ENCODE assay signal across 21 cellular contexts in the genomic region with DNA sequence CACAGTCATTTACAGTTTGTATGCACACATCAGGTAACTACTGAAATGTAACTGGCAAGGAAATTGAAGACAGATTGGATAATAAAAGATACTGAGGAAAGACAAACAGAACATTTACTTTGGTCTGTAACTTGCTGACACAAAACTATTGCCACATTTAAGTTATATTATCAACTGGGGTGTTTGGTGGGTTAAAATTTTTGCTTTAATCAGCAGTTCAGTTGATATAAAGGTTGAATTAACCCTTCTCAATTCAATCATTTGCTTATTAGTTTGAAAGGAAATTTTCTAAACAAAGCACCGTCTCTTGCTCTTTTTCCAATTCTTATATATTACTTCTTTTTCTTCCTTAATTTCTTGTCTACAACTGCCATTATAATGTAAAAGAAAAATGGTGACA.
DNase-seq lines count a peak whose midpoint lies in the region; ATAC-seq, FAIRE-seq and TF ChIP-seq lines count a peak whose summit lies in the region.
"Had no signal": no experiment of that assay in that cellular context is flagged by ENCODE, and none has a peak within 500 bp of the region (broad histone marks: within the 10 kb centered on the region; RNA-seq: fewer than 3 reads in every experiment).

No MANE protein-coding gene starts in this region.

- intact Hi-C loops in K562 (cut with micrococcal nuclease) (no loop called here), ascending aorta (cut with DNase I) (no loop called here)

- H2AFZ ChIP-seq in K562 (ENCODE audit: low read depth, low read length), result no peak overlapping the region

- no peaks in the 10 kb centered on the region for H3K9me1 ChIP-seq in K562 (ENCODE audit: control insufficient read depth, insufficient read depth, low read length)

- ATAC-seq in A549 (no peak), K562 (no peak)
- ATAC-seq: CD8-positive, alpha-beta T cell had no signal

- TF ChIP-seq EP300 in A549 (IDR thresholded peaks at IDR 0.05), result no peak
- no peak for TF ChIP-seq EP300 in K562 (IDR thresholded peaks at IDR 0.05; ENCODE audit: low read length)

- 83% methylated on average over 1 of the region's 1 CpG for WGBS in A549 (ENCODE audit: missing lambda C conversion rate)
- 0% methylated on average over 1 of the region's 1 CpG for WGBS in K562 (ENCODE audit: insufficient coverage, low coverage, missing lambda C conversion rate)

- POLR2A ChIA-PET in A549 (lab: Yijun Ruan, JAX), result no interaction called here
- POLR2A ChIA-PET in K562 (lab: Yijun Ruan, JAX), result no interaction called here

- H3K9me3 ChIP-seq in A549, result no peaks in the 10 kb centered on the region
- H3K9me3 ChIP-seq in K562 (replicated peaks; ENCODE audit: control insufficient read depth, insufficient read depth, low read depth, low read length), result no peaks in the 10 kb centered on the region
- no peaks in the 10 kb centered on the region for H3K9me3 ChIP-seq in ascending aorta
- H3K9me3 ChIP-seq: BLaER1 treated with 17β-estradiol and CSF1 and Interleukin-3, amounts not matched to agents 10 nM and 100 nM; Caco-2 had no signal

- TF ChIP-seq RAD21 in A549 (conservative IDR thresholded peaks at IDR 0.05 in 1 of 2, IDR thresholded peaks at IDR 0.05 in 1 of 2), result no peak
- no peak for TF ChIP-seq RAD21 in K562 (CRISPR knock-in tag; conservative IDR thresholded peaks at IDR 0.05 in 1 of 2, IDR thresholded peaks at IDR 0.05 in 1 of 2)

- no peaks in the 10 kb centered on the region for H4K20me1 ChIP-seq in K562 (replicated peaks; ENCODE audit: control insufficient read depth, insufficient read depth, low read length)
- H4K20me1 ChIP-seq: BLaER1 treated with 17β-estradiol and CSF1 and Interleukin-3, amounts not matched to agents 10 nM and 100 nM had no signal

- H3K4me3 Mint-ChIP-seq in progenitor cell of endocrine pancreas (ENCODE audit: low read depth), result peak overlapping the region; percentile 8
- H3K4me3 Mint-ChIP-seq: B cell; CD4-positive, alpha-beta T cell; CD8-positive, alpha-beta T cell had no signal

- TF ChIP-seq POLR2A in A549 (IDR thresholded peaks at IDR 0.05; ENCODE audit: low read length), result no peak
- TF ChIP-seq POLR2A in K562 (conservative IDR thresholded peaks at IDR 0.05), result no peak

- H3K27me3 Mint-ChIP-seq in progenitor cell of endocrine pancreas, result peaks cover 10% of the 10 kb centered on the region

- DNase-seq in A549 (ENCODE audit: low read depth in 1 of 2, low spot score in 1 of 2) (no peak), K562 (ENCODE audit: extremely low read depth in 1 of 4, low spot score in 3 of 4) (no peak), progenitor cell of endocrine pancreas (ENCODE audit: low spot score, unreplicated experiment) (no peak), T-helper 2 cell (no peak), ascending aorta (ENCODE audit: low spot score in 2 of 2) (no peak)
- DNase-seq: 8988T; AML-193; Caco-2; Calu3; CD4-positive, alpha-beta T cell; CD8-positive, alpha-beta T cell; DMS79 treated with DMSO at 0.1 percent for 48 hours; GF-D8 had no signal

- H3K9me3 Mint-ChIP-seq in progenitor cell of endocrine pancreas (ENCODE audit: low read depth), result no peaks in the 10 kb centered on the region
- H3K9me3 Mint-ChIP-seq: CD4-positive, alpha-beta T cell; CD8-positive, alpha-beta T cell had no signal

- H3K36me3 ChIP-seq in K562 (ENCODE audit: control insufficient read depth, insufficient read depth, low read length), result no peaks in the 10 kb centered on the region
- H3K36me3 ChIP-seq in ascending aorta, result no peaks in the 10 kb centered on the region
- H3K36me3 ChIP-seq: BLaER1 treated with 17β-estradiol and CSF1 and Interleukin-3, amounts not matched to agents 10 nM and 100 nM had no signal

- BruUV-seq in K562 (replicated peaks; lab: Mats Ljungman, UMichigan), result no TSS peak

- H3K4me1 ChIP-seq in A549, result no peaks in the 10 kb centered on the region
- no peaks in the 10 kb centered on the region for H3K4me1 ChIP-seq in K562 (replicated peaks in 1 of 2; ENCODE audit: control insufficient read depth in 2 of 2, insufficient read depth in 2 of 2, low read length in 2 of 2)
- no peaks in the 10 kb centered on the region for H3K4me1 ChIP-seq in ascending aorta
- H3K4me1 ChIP-seq: BLaER1 treated with 17β-estradiol and CSF1 and Interleukin-3, amounts not matched to agents 10 nM and 100 nM; Caco-2 had no signal

- H3K27ac ChIP-seq in A549 (no peak overlapping the region), K562 (ENCODE audit: extremely low read depth, low read depth, low read length) (no peak overlapping the region), ascending aorta (no peak overlapping the region)
- H3K27ac ChIP-seq: BLaER1 treated with 17β-estradiol and CSF1 and Interleukin-3, amounts not matched to agents 10 nM and 100 nM; C4-2B had no signal

- H3K27ac Mint-ChIP-seq in progenitor cell of endocrine pancreas, result no peak overlapping the region
- H3K27ac Mint-ChIP-seq: B cell; CD4-positive, alpha-beta T cell; CD8-positive, alpha-beta T cell had no signal

- no peak for TF ChIP-seq CTCF in A549 (IDR thresholded peaks at IDR 0.05)
- TF ChIP-seq CTCF in K562 (IDR thresholded peaks at IDR 0.05 in 2 of 3, conservative IDR thresholded peaks at IDR 0.05 in 1 of 3; ENCODE audit: insufficient read depth in 2 of 3, low read depth in 1 of 3, low read length in 3 of 3), result no peak
- TF ChIP-seq CTCF in progenitor cell of endocrine pancreas (IDR thresholded peaks at IDR 0.05; ENCODE audit: unreplicated experiment), result no peak
- TF ChIP-seq CTCF in ascending aorta (IDR thresholded peaks at IDR 0.05), result no peak

- in situ Hi-C loops in K562 (cut with MboI), result no loop called here

- peaks cover 16% of the 10 kb centered on the region for H3K4me1 Mint-ChIP-seq in progenitor cell of endocrine pancreas (ENCODE audit: low read depth)
- H3K4me1 Mint-ChIP-seq: B cell had no signal

- CTCF ChIA-PET in A549 (lab: Yijun Ruan, JAX) (no interaction called here), K562 (lab: Yijun Ruan, JAX; ENCODE audit: low intra/inter-chr PET ratio) (no interaction called here)

- H3K27me3 ChIP-seq in K562 (ENCODE audit: control insufficient read depth in 2 of 2, insufficient read depth in 2 of 2, low read length in 2 of 2), result no peaks in the 10 kb centered on the region
- H3K27me3 ChIP-seq in ascending aorta, result no peaks in the 10 kb centered on the region
- H3K27me3 ChIP-seq: BLaER1 treated with 17β-estradiol and CSF1 and Interleukin-3, amounts not matched to agents 10 nM and 100 nM had no signal

- no peaks in the 10 kb centered on the region for H3K36me3 Mint-ChIP-seq in progenitor cell of endocrine pancreas (ENCODE audit: insufficient read depth)
- H3K36me3 Mint-ChIP-seq: CD8-positive, alpha-beta T cell had no signal

- no peak overlapping the region for H3K9ac ChIP-seq in K562 (ENCODE audit: insufficient read depth in 1 of 2, low read depth in 2 of 2, low read length in 2 of 2)
- H3K9ac ChIP-seq: BLaER1 treated with 17β-estradiol and CSF1 and Interleukin-3, amounts not matched to agents 10 nM and 100 nM had no signal

- no peak for FAIRE-seq in A549 (lab: Jason Lieb, UNC)
- no peak for FAIRE-seq in K562 (lab: Jason Lieb, UNC)
- FAIRE-seq: A204.1, D721Med, G401.6, GM12891, GM19239 had no signal

- H3K79me2 ChIP-seq in K562 (ENCODE audit: control insufficient read depth, insufficient read depth, low read length), result no peaks in the 10 kb centered on the region

- H3K4me3 ChIP-seq in A549 (no peak overlapping the region), K562 (no peak overlapping the region), ascending aorta (no peak overlapping the region)
- H3K4me3 ChIP-seq: BLaER1 treated with 17β-estradiol and CSF1 and Interleukin-3, amounts not matched to agents 10 nM and 100 nM had no signal

- H3K4me2 ChIP-seq in A549 (no peak overlapping the region), K562 (ENCODE audit: insufficient read depth, low read length) (no peak overlapping the region)
- H3K4me2 ChIP-seq: BLaER1 treated with 17β-estradiol and CSF1 and Interleukin-3, amounts not matched to agents 10 nM and 100 nM had no signal

TF ChIP-seq in A549, 52 proteins besides CTCF, POLR2A, EP300 and RAD21:
- no peak for TF ChIP-seq EHMT2 (IDR thresholded peaks at IDR 0.05; ENCODE audit: low read depth)
- TF ChIP-seq HDAC2 (IDR thresholded peaks at IDR 0.05), result no peak
- peak; percentile 55 for TF ChIP-seq MAFK (IDR thresholded peaks at IDR 0.05; ENCODE audit: partially characterized antibody)

TF ChIP-seq in K562, 482 proteins besides CTCF, POLR2A, EP300 and RAD21 (continues in another document):
- TF ChIP-seq, protein P1, sequence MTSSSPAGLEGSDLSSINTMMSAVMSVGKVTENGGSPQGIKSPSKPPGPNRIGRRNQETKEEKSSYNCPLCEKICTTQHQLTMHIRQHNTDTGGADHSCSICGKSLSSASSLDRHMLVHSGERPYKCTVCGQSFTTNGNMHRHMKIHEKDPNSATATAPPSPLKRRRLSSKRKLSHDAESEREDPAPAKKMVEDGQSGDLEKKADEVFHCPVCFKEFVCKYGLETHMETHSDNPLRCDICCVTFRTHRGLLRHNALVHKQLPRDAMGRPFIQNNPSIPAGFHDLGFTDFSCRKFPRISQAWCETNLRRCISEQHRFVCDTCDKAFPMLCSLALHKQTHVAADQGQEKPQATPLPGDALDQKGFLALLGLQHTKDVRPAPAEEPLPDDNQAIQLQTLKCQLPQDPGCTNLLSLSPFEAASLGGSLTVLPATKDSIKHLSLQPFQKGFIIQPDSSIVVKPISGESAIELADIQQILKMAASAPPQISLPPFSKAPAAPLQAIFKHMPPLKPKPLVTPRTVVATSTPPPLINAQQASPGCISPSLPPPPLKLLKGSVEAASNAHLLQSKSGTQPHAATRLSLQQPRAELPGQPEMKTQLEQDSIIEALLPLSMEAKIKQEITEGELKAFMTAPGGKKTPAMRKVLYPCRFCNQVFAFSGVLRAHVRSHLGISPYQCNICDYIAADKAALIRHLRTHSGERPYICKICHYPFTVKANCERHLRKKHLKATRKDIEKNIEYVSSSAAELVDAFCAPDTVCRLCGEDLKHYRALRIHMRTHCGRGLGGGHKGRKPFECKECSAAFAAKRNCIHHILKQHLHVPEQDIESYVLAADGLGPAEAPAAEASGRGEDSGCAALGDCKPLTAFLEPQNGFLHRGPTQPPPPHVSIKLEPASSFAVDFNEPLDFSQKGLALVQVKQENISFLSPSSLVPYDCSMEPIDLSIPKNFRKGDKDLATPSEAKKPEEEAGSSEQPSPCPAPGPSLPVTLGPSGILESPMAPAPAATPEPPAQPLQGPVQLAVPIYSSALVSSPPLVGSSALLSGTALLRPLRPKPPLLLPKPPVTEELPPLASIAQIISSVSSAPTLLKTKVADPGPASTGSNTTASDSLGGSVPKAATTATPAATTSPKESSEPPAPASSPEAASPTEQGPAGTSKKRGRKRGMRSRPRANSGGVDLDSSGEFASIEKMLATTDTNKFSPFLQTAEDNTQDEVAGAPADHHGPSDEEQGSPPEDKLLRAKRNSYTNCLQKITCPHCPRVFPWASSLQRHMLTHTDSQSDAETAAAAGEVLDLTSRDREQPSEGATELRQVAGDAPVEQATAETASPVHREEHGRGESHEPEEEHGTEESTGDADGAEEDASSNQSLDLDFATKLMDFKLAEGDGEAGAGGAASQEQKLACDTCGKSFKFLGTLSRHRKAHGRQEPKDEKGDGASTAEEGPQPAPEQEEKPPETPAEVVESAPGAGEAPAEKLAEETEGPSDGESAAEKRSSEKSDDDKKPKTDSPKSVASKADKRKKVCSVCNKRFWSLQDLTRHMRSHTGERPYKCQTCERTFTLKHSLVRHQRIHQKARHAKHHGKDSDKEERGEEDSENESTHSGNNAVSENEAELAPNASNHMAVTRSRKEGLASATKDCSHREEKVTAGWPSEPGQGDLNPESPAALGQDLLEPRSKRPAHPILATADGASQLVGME (CRISPR knock-in tag; IDR thresholded peaks at IDR 0.05), result no peak
